Comparison of ENCODE assay signal across 28 cellular contexts in genomic region chr20:42093542-42094440, GRCh38.
A peak's percentile ranks its signal among the peaks of the same experiment; 100 is the strongest.
DNase-seq lines count a peak whose midpoint lies in the region; ATAC-seq and TF ChIP-seq lines count a peak whose summit lies in the region.
"Had no signal": no experiment of that assay in that cellular context is flagged by ENCODE, and none has a peak within 500 bp of the region (broad histone marks: within the 10 kb centered on the region; RNA-seq: fewer than 3 reads in every experiment).

No MANE protein-coding gene starts in this region.

- H3K23ac ChIP-seq in neuronal stem cell (ENCODE audit: low read depth, low read length, poor library complexity), result peak overlapping the region; percentile 26

- no peak overlapping the region for H4K8ac ChIP-seq in neuronal stem cell (ENCODE audit: low read depth, low read length)

- H3K36me3 Mint-ChIP-seq in T-helper 17 cell (ENCODE audit: low read depth), result no peaks in the 10 kb centered on the region

- DNase-seq in Right ventricle myocardium inferior (ENCODE audit: missing footprints), result no peak
- no peak for DNase-seq in left ventricle myocardium inferior
- peak; percentile 61 to 67 for DNase-seq in NCI-H187 (lab: John Stamatoyannopoulos, UW)
- DNase-seq in NCI-H524 treated with DMSO at 0.1 percent for 48 hours (lab: John Stamatoyannopoulos, UW), result peak; percentile 95
- no peak for DNase-seq in neuronal stem cell (ENCODE audit: low spot score)
- DNase-seq in T-helper 17 cell, result no peak
- DNase-seq in ascending aorta (ENCODE audit: low spot score in 2 of 2), result no peak
- DNase-seq: activated CD4-positive, alpha-beta T cell treated with anti-CD3 and anti-CD28 coated beads for 4 hours; activated naive CD4-positive, alpha-beta T cell; activated T-cell treated with anti-CD3 and anti-CD28 coated beads, Interleukin-2, amount 50 U/mL, for 4 hours; adrenal gland; BE2C; Calu3; colonic mucosa; effector memory CD8-positive, alpha-beta T cell; gastrocnemius medialis; GF-D8; H7; islet precursor cell; lower lobe of right lung; NCI-H2081 treated with DMSO at 0.1 percent for 48 hours; T-helper 1 cell had no signal

- no peaks in the 10 kb centered on the region for H3K36me3 ChIP-seq in left ventricle myocardium inferior
- H3K36me3 ChIP-seq in neuronal stem cell (replicated peaks in 1 of 2; ENCODE audit: control insufficient read depth in 2 of 2, insufficient read depth in 2 of 2, low read length in 2 of 2), result no peaks in the 10 kb centered on the region
- H3K36me3 ChIP-seq in ascending aorta, result no peaks in the 10 kb centered on the region
- H3K36me3 ChIP-seq: adrenal gland, BE2C, breast epithelium, colonic mucosa, esophagus muscularis mucosa, gastrocnemius medialis, lower lobe of right lung, prostate gland, suprapubic skin had no signal

- no peak overlapping the region for H3K27ac Mint-ChIP-seq in T-helper 17 cell
- H3K27ac Mint-ChIP-seq: effector memory CD8-positive, alpha-beta T cell had no signal

- H2BK120ac ChIP-seq in neuronal stem cell (ENCODE audit: low read depth, low read length), result no peak overlapping the region

- H3K9ac ChIP-seq in neuronal stem cell (ENCODE audit: low read depth, low read length, poor library complexity), result no peak overlapping the region

- H3K4me3 Mint-ChIP-seq in T-helper 17 cell, result no peak overlapping the region
- H3K4me3 Mint-ChIP-seq: activated T-cell treated with anti-CD3 and anti-CD28 coated beads, Interleukin-2, amount 50 U/mL, for 4 hours; effector memory CD8-positive, alpha-beta T cell had no signal

- ATAC-seq in Right ventricle myocardium inferior (peak; percentile 26), HG03095 (IDR thresholded peaks at IDR 0.05; ENCODE audit: unreplicated experiment) (no peak), T-helper 17 cell (no peak)
- ATAC-seq: A549; activated T-cell treated with anti-CD3 and anti-CD28 coated beads, Interleukin-2, amount 50 U/mL, for 4 hours; effector memory CD8-positive, alpha-beta T cell; gastrocnemius medialis; lower lobe of right lung had no signal

- no peak overlapping the region for H2BK12ac ChIP-seq in neuronal stem cell (ENCODE audit: low read length)

- no peak overlapping the region for H3K18ac ChIP-seq in neuronal stem cell (ENCODE audit: low read length)

- H3K9me3 ChIP-seq in left ventricle myocardium inferior (replicated peaks) (no peaks in the 10 kb centered on the region), neuronal stem cell (replicated peaks in 1 of 2; ENCODE audit: control insufficient read depth in 2 of 2, insufficient read depth in 1 of 2, low read depth in 1 of 2, low read length in 2 of 2) (no peaks in the 10 kb centered on the region), T-helper 17 cell (ENCODE audit: control insufficient read depth, low read length, poor library complexity, severe bottlenecking) (no peaks in the 10 kb centered on the region), ascending aorta (no peaks in the 10 kb centered on the region)
- H3K9me3 ChIP-seq: A549, adrenal gland, BE2C, breast epithelium, colonic mucosa, esophagus muscularis mucosa, gastrocnemius medialis, lower lobe of right lung, prostate gland, suprapubic skin had no signal

- no peaks in the 10 kb centered on the region for H3K79me1 ChIP-seq in neuronal stem cell (ENCODE audit: low read depth, low read length)

- peaks cover 6% of the 10 kb centered on the region for H3K27me3 Mint-ChIP-seq in T-helper 17 cell
- H3K27me3 Mint-ChIP-seq: effector memory CD8-positive, alpha-beta T cell had no signal

- H3K27me3 ChIP-seq in left ventricle myocardium inferior (ENCODE audit: low read depth) (peaks cover 72% of the 10 kb centered on the region), neuronal stem cell (ENCODE audit: control insufficient read depth in 3 of 3, insufficient read depth in 3 of 3, low read depth in 1 of 3, low read length in 3 of 3) (no peaks in the 10 kb centered on the region), ascending aorta (no peaks in the 10 kb centered on the region)
- H3K27me3 ChIP-seq: adrenal gland, BE2C, breast epithelium, colonic mucosa, gastrocnemius medialis, suprapubic skin had no signal

- no CpG with 5 or more reads among the region's 14 CpGs for WGBS in neuronal stem cell (ENCODE audit: extremely low coverage in 2 of 2, insufficient read length in 2 of 2, insufficient replicate concordance in 1 of 2), 2 donors

- H3K4ac ChIP-seq in neuronal stem cell (ENCODE audit: low read length), result no peak overlapping the region

- H4K91ac ChIP-seq in neuronal stem cell (ENCODE audit: low read depth, low read length, poor library complexity), result no peak overlapping the region

- intact Hi-C loops in Right ventricle myocardium inferior (cut with DNase I) (no loop called here), left ventricle myocardium inferior (cut with micrococcal nuclease) (no loop called here), ascending aorta (cut with DNase I) (no loop called here)

- H3K4me1 Mint-ChIP-seq in T-helper 17 cell, result no peaks in the 10 kb centered on the region

- H2AFZ ChIP-seq in neuronal stem cell (ENCODE audit: low read length), result no peak overlapping the region

- no peak for TF ChIP-seq CTCF in left ventricle myocardium inferior (IDR thresholded peaks at IDR 0.05; ENCODE audit: borderline replicate concordance)
- TF ChIP-seq CTCF in ascending aorta (IDR thresholded peaks at IDR 0.05), result no peak

- no peak overlapping the region for H3K4me2 ChIP-seq in neuronal stem cell (ENCODE audit: insufficient read depth, low read length, poor library complexity, severe bottlenecking)
- H3K4me2 ChIP-seq: A549 had no signal

- H3K27ac ChIP-seq in left ventricle myocardium inferior (replicated peaks) (no peak overlapping the region), neuronal stem cell (replicated peaks; ENCODE audit: low read length) (no peak overlapping the region), ascending aorta (no peak overlapping the region)
- H3K27ac ChIP-seq: A549, adrenal gland, breast epithelium, colonic mucosa, esophagus muscularis mucosa, gastrocnemius medialis, lower lobe of right lung, prostate gland, suprapubic skin had no signal

- no peak overlapping the region for H2BK15ac ChIP-seq in neuronal stem cell (ENCODE audit: low read length)

- H3K4me3 ChIP-seq in left ventricle myocardium inferior (no peak overlapping the region), neuronal stem cell (ENCODE audit: low read length in 2 of 2) (no peak overlapping the region), ascending aorta (no peak overlapping the region)
- H3K4me3 ChIP-seq: A549, adrenal gland, breast epithelium, colonic mucosa, esophagus muscularis mucosa, gastrocnemius medialis, lower lobe of right lung, prostate gland, suprapubic skin had no signal

- no peak overlapping the region for H2AK5ac ChIP-seq in neuronal stem cell (ENCODE audit: low read depth, low read length)

- no peak overlapping the region for H2BK5ac ChIP-seq in neuronal stem cell (ENCODE audit: low read length)

- no peak overlapping the region for H3K14ac ChIP-seq in neuronal stem cell (ENCODE audit: low read length)

- H3K4me1 ChIP-seq in left ventricle myocardium inferior (no peaks in the 10 kb centered on the region), neuronal stem cell (ENCODE audit: control insufficient read depth in 2 of 2, insufficient read depth in 1 of 2, low read depth in 1 of 2, low read length in 2 of 2) (no peaks in the 10 kb centered on the region), ascending aorta (no peaks in the 10 kb centered on the region)
- H3K4me1 ChIP-seq: A549, breast epithelium, colonic mucosa, esophagus muscularis mucosa, gastrocnemius medialis, lower lobe of right lung, prostate gland had no signal

Comparison
In these comparisons a context has a peak if more than half of its experiments do, and no peak if none do; other contexts are left out.
1. DNase-seq: peak in NCI-H187 (2 of 2) and NCI-H524 treated with DMSO at 0.1 percent for 48 hours (single experiment); none in Right ventricle myocardium inferior (single experiment), left ventricle myocardium inferior (single experiment), neuronal stem cell (single experiment), T-helper 17 cell (0 of 3) and ascending aorta (0 of 2).